ENCODE assay signal across 8 cellular contexts in genomic region chr4:86043755-86044592, GRCh38.
A peak's percentile ranks its signal among the peaks of the same experiment; 100 is the strongest.
DNase-seq lines count a peak whose midpoint lies in the region; ATAC-seq and TF ChIP-seq lines count a peak whose summit lies in the region.

No MANE protein-coding gene starts in this region.

- no peaks in the 10 kb centered on the region for H3K27me3 ChIP-seq in kidney epithelial cell (ENCODE audit: control insufficient read depth, insufficient read depth, low read length)

- H3K27ac Mint-ChIP-seq in type B pancreatic cell = no peak overlapping the region
- H3K27ac Mint-ChIP-seq in immature natural killer cell = no peak overlapping the region

- no peak overlapping the region for H3K4me3 ChIP-seq in kidney epithelial cell (ENCODE audit: low read depth, low read length)

- peak; percentile 6 for DNase-seq in stimulated activated CD4-positive, alpha-beta T cell treated with anti-CD3 and anti-CD28 coated beads, Interleukin-4, amount 100 ng/mL, for 24 hours
- no peak for DNase-seq in stimulated activated CD4-positive, alpha-beta T cell treated with anti-CD3 and anti-CD28 coated beads, Interleukin-12 subunit alpha, Interleukin-12 subunit beta, amount 100 ng/mL, for 4 hours
- DNase-seq in NCI-H446 treated with DMSO at 0.1 percent for 48 hours (lab: John Stamatoyannopoulos, UW) (peak; percentile 48), astrocyte of the hippocampus (ENCODE audit: low read depth, low spot score) (peak; percentile 79), kidney epithelial cell (ENCODE audit: low read depth) (no peak), type B pancreatic cell (ENCODE audit: extremely low spot score, unreplicated experiment) (no peak), immature natural killer cell (no peak)

- H3K36me3 Mint-ChIP-seq in type B pancreatic cell (no peaks in the 10 kb centered on the region), immature natural killer cell (no peaks in the 10 kb centered on the region)

- H3K9me3 Mint-ChIP-seq in type B pancreatic cell (no peaks in the 10 kb centered on the region), immature natural killer cell (peaks cover 0 to 6% (median 3%) of the 10 kb centered on the region in 6 donors)

- H3K4me1 Mint-ChIP-seq in type B pancreatic cell (ENCODE audit: unreplicated experiment) = peaks cover 6% of the 10 kb centered on the region
- no peaks in the 10 kb centered on the region for H3K4me1 Mint-ChIP-seq in immature natural killer cell

- peak; percentile 55 for ATAC-seq in HG02943 (IDR thresholded peaks at IDR 0.05; ENCODE audit: low read depth, unreplicated experiment)

- H3K27me3 Mint-ChIP-seq in type B pancreatic cell (no peaks in the 10 kb centered on the region), immature natural killer cell (ENCODE audit: low read depth in 3 of 3) (peaks cover 0 to 1% (median 1%) of the 10 kb centered on the region in 3 donors)

- H3K36me3 ChIP-seq in kidney epithelial cell (ENCODE audit: control insufficient read depth, insufficient read depth, low read length) = no peaks in the 10 kb centered on the region

- H3K4me3 Mint-ChIP-seq in type B pancreatic cell (no peak overlapping the region), immature natural killer cell (no peak overlapping the region)

- peak; percentile 46 for TF ChIP-seq CTCF in kidney epithelial cell (IDR thresholded peaks at IDR 0.05; ENCODE audit: insufficient read depth, low read length, poor library complexity, severe bottlenecking)
- peak; percentile 87 for TF ChIP-seq CTCF in type B pancreatic cell (conservative IDR thresholded peaks at IDR 0.05)

Comparison
In these comparisons a context has a peak if more than half of its experiments do, and no peak if none do; other contexts are left out.
1. DNase-seq: peak in stimulated activated CD4-positive, alpha-beta T cell treated with anti-CD3 and anti-CD28 coated beads, Interleukin-4, amount 100 ng/mL, for 24 hours (single experiment), NCI-H446 treated with DMSO at 0.1 percent for 48 hours (single experiment) and astrocyte of the hippocampus (single experiment); none in stimulated activated CD4-positive, alpha-beta T cell treated with anti-CD3 and anti-CD28 coated beads, Interleukin-12 subunit alpha, Interleukin-12 subunit beta, amount 100 ng/mL, for 4 hours (single experiment), kidney epithelial cell (single experiment), type B pancreatic cell (single experiment) and immature natural killer cell (0 of 3).